Comparison of ENCODE assay signal across 28 cellular contexts in genomic region chr12:60402996-60403395, GRCh38.
"Had no signal": no experiment of that assay in that cellular context is flagged by ENCODE, and none has a peak within 500 bp of the region (broad histone marks: within the 10 kb centered on the region; RNA-seq: fewer than 3 reads in every experiment).

No MANE protein-coding gene starts in this region.

- DNase-seq: natural killer cell; occipital lobe; ovary; posterior cingulate gyrus; psoas muscle; right cardiac atrium; spleen; stimulated activated CD4-positive, alpha-beta T cell treated with anti-CD3 and anti-CD28 coated beads, Interleukin-12 subunit alpha, Interleukin-12 subunit beta, amount 100 ng/mL, for 4 hours; stimulated activated CD4-positive, alpha-beta T cell treated with anti-CD3 and anti-CD28 coated beads, Interleukin-1b, Interleukin-23, amount 100 ng/mL, for 48 hours; stimulated activated CD4-positive, alpha-beta T cell treated with anti-CD3 and anti-CD28 coated beads, Interleukin-4, amount 100 ng/mL, for 1 hour; stimulated activated CD4-positive, alpha-beta T cell treated with anti-CD3 and anti-CD28 coated beads, Interleukin-4, amount 100 ng/mL, for 4 hours; stimulated activated CD8-positive, alpha-beta memory T cell treated with anti-CD3 and anti-CD28 coated beads, Interleukin-4, amount 100 ng/mL, for 48 hours; stimulated activated naive CD4-positive, alpha-beta T cell; stimulated activated naive CD8-positive, alpha-beta T cell treated with anti-CD3 and anti-CD28 coated beads, Interleukin-15, amount 100 ng/mL, for 72 hours; stimulated activated naive CD8-positive, alpha-beta T cell treated with anti-CD3 and anti-CD28 coated beads, Interleukin-15, Interleukin-2, amounts not matched to agents 100 U/mL and 50 U/mL, for 24 hours; substantia nigra; testis; tibial artery; transverse colon; upper lobe of right lung; uterus had no signal

- H3K9ac ChIP-seq: neural progenitor cell, parathyroid adenoma had no signal

- H3K27me3 ChIP-seq: neural progenitor cell, ovary, spleen, suprapubic skin, testis, tibial artery, transverse colon, upper lobe of right lung, uterus had no signal

- H3K4me2 ChIP-seq: neural progenitor cell, smooth muscle cell had no signal

- H3K79me2 ChIP-seq: parathyroid adenoma had no signal

- H3K27ac ChIP-seq: neural progenitor cell, ovary, parathyroid adenoma, psoas muscle, skin epidermis, spleen, suprapubic skin, testis, tibial artery, transverse colon, upper lobe of right lung, uterus had no signal

- H2AFZ ChIP-seq: neural progenitor cell, parathyroid adenoma had no signal

- H3K36me3 ChIP-seq: neural progenitor cell, ovary, spleen, suprapubic skin, tibial artery, transverse colon, upper lobe of right lung, uterus had no signal

- ATAC-seq: natural killer cell; psoas muscle; right cardiac atrium; sciatic nerve; stimulated activated memory B cell treated with anti-CD40 and anti-IgM and Interleukin-4, amounts not matched to agents 10 μg/mL and 1 μg/mL and 100 μg/mL, for 72 hours; stimulated activated naive CD8-positive, alpha-beta T cell treated with anti-CD3 and anti-CD28 coated beads, Interleukin-15, amount 100 ng/mL, for 72 hours; stimulated activated naive CD8-positive, alpha-beta T cell treated with anti-CD3 and anti-CD28 coated beads, Interleukin-15, Interleukin-2, amounts not matched to agents 100 U/mL and 50 U/mL, for 24 hours; upper lobe of right lung had no signal

- H3K4me3 ChIP-seq: neural progenitor cell, ovary, psoas muscle, skin epidermis, smooth muscle cell, spleen, suprapubic skin, testis, tibial artery, transverse colon, upper lobe of right lung, uterus had no signal

- H3K9me3 ChIP-seq: ovary, psoas muscle, spleen, suprapubic skin, testis, tibial artery, upper lobe of right lung, uterus had no signal

- H3K4me1 ChIP-seq: neural progenitor cell, parathyroid adenoma, psoas muscle, spleen, suprapubic skin, testis, tibial artery, transverse colon, upper lobe of right lung, uterus had no signal
